In genomic region chr13:50071399-50071798, GRCh38 we compare ENCODE assay signal across 1 cellular context.
TF ChIP-seq lines count a peak whose summit lies in the region.

No MANE protein-coding gene starts in this region.

TF ChIP-seq in HepG2, 621 proteins besides CTCF, POLR2A, EP300 and RAD21:
- TF ChIP-seq POLR2G (IDR thresholded peaks at IDR 0.05; ENCODE audit: low read depth, low read length) (no peak), SNRNP70 (IDR thresholded peaks at IDR 0.05; ENCODE audit: low read depth, low read length) (no peak), ZNF260 (CRISPR knock-in tag; IDR thresholded peaks at IDR 0.05; ENCODE audit: borderline replicate concordance, low read depth) (no peak), REPIN1 (CRISPR knock-in tag; IDR thresholded peaks at IDR 0.05; ENCODE audit: borderline replicate concordance, low read depth) (no peak), TFAP4 (IDR thresholded peaks at IDR 0.05; ENCODE audit: borderline replicate concordance, low read depth) (0 out of 2 replicates have a peak, but pooled peaks have one; percentile 28), RBM22 (optimal IDR thresholded peaks at IDR 0.05; ENCODE audit: low read length) (peak; percentile 33), ASH2L (IDR thresholded peaks at IDR 0.05; ENCODE audit: insufficient read length, low read depth, low read length) (peak; percentile 24), CREBL2 (CRISPR knock-in tag; IDR thresholded peaks at IDR 0.05; ENCODE audit: borderline replicate concordance) (no peak), ZNF382 (CRISPR knock-in tag; IDR thresholded peaks at IDR 0.05; ENCODE audit: borderline replicate concordance) (no peak), ZFP1 (CRISPR knock-in tag; IDR thresholded peaks at IDR 0.05) (no peak), ZNF776 (CRISPR knock-in tag; IDR thresholded peaks at IDR 0.05) (no peak), SMAD3 (CRISPR knock-in tag; IDR thresholded peaks at IDR 0.05) (no peak), KIAA2018 (CRISPR knock-in tag; IDR thresholded peaks at IDR 0.05; ENCODE audit: borderline replicate concordance) (no peak), ZBTB37 (CRISPR knock-in tag; IDR thresholded peaks at IDR 0.05) (no peak), ZNF629 (CRISPR knock-in tag; conservative IDR thresholded peaks at IDR 0.05) (no peak), ZFYVE20 (CRISPR knock-in tag; IDR thresholded peaks at IDR 0.05; ENCODE audit: borderline replicate concordance, low read depth) (no peak), ZNF446 (CRISPR knock-in tag; IDR thresholded peaks at IDR 0.05) (no peak), ZNF34 (CRISPR knock-in tag; IDR thresholded peaks at IDR 0.05; ENCODE audit: borderline replicate concordance) (no peak), ZNF317 (CRISPR knock-in tag; IDR thresholded peaks at IDR 0.05) (no peak), TAF1 (CRISPR knock-in tag; IDR thresholded peaks at IDR 0.05) (no peak), E2F5 (CRISPR knock-in tag; conservative IDR thresholded peaks at IDR 0.05) (no peak)
TF ChIP-seq in HepG2: peak in this region for 3.
